ENCODE assay signal across 1 cellular context in genomic region chr12:53179694-53180269, GRCh38.
TF ChIP-seq lines count a peak whose summit lies in the region.

No MANE protein-coding gene starts in this region.

TF ChIP-seq in K562, 482 proteins besides CTCF, POLR2A, EP300 and RAD21 (continued from another document and continues in another):
- TF ChIP-seq MYC (IDR thresholded peaks at IDR 0.05; ENCODE audit: low read depth, low read length): no peak
- TF ChIP-seq MYC (CRISPR knock-in tag; IDR thresholded peaks at IDR 0.05; ENCODE audit: borderline replicate concordance, low read depth): no peak
- TF ChIP-seq, protein P1, sequence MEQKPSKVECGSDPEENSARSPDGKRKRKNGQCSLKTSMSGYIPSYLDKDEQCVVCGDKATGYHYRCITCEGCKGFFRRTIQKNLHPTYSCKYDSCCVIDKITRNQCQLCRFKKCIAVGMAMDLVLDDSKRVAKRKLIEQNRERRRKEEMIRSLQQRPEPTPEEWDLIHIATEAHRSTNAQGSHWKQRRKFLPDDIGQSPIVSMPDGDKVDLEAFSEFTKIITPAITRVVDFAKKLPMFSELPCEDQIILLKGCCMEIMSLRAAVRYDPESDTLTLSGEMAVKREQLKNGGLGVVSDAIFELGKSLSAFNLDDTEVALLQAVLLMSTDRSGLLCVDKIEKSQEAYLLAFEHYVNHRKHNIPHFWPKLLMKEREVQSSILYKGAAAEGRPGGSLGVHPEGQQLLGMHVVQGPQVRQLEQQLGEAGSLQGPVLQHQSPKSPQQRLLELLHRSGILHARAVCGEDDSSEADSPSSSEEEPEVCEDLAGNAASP (IDR thresholded peaks at IDR 0.05): no peak
- TF ChIP-seq PRPF4 (IDR thresholded peaks at IDR 0.05; ENCODE audit: insufficient read depth, low read depth, low read length, poor library complexity, severe bottlenecking): no peak
- no peak for TF ChIP-seq HNRNPH1 (optimal IDR thresholded peaks at IDR 0.05; ENCODE audit: low read depth, low read length)
- no peak for TF ChIP-seq L3MBTL2 (IDR thresholded peaks at IDR 0.05)
- no peak for TF ChIP-seq NCOA2 (IDR thresholded peaks at IDR 0.05; ENCODE audit: partially characterized antibody in 2 of 2)
- TF ChIP-seq ZNF274 (IDR thresholded peaks at IDR 0.05; ENCODE audit: borderline replicate concordance, low read depth, low read length): no peak
- no peak for TF ChIP-seq NONO (IDR thresholded peaks at IDR 0.05; ENCODE audit: low read depth in 2 of 2, low read length in 1 of 2)
- no peak for TF ChIP-seq TCF3 (CRISPR knock-in tag; IDR thresholded peaks at IDR 0.05)
- no peak for TF ChIP-seq ETV5 (CRISPR knock-in tag; IDR thresholded peaks at IDR 0.05; ENCODE audit: low read depth)
- TF ChIP-seq ZNF780A (CRISPR knock-in tag; IDR thresholded peaks at IDR 0.05): no peak
- no peak for TF ChIP-seq HNRNPL (IDR thresholded peaks at IDR 0.05; ENCODE audit: low read depth, low read length)
- TF ChIP-seq MBD2 (IDR thresholded peaks at IDR 0.05; ENCODE audit: borderline replicate concordance, low read depth): no peak
- TF ChIP-seq MCM5 (IDR thresholded peaks at IDR 0.05; ENCODE audit: low read depth): no peak
- TF ChIP-seq DPF2 (IDR thresholded peaks at IDR 0.05): peak; percentile 3; the same call in 1 of the 2 replicates
- 0 out of 2 replicates have a peak, but pooled peaks have one; percentile 40 for TF ChIP-seq ZNF175 (CRISPR knock-in tag; IDR thresholded peaks at IDR 0.05; ENCODE audit: low read depth)
- TF ChIP-seq, protein P2, sequence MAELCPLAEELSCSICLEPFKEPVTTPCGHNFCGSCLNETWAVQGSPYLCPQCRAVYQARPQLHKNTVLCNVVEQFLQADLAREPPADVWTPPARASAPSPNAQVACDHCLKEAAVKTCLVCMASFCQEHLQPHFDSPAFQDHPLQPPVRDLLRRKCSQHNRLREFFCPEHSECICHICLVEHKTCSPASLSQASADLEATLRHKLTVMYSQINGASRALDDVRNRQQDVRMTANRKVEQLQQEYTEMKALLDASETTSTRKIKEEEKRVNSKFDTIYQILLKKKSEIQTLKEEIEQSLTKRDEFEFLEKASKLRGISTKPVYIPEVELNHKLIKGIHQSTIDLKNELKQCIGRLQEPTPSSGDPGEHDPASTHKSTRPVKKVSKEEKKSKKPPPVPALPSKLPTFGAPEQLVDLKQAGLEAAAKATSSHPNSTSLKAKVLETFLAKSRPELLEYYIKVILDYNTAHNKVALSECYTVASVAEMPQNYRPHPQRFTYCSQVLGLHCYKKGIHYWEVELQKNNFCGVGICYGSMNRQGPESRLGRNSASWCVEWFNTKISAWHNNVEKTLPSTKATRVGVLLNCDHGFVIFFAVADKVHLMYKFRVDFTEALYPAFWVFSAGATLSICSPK (IDR thresholded peaks at IDR 0.05; ENCODE audit: borderline replicate concordance): no peak
- no peak for TF ChIP-seq POLR3A (IDR thresholded peaks at IDR 0.05; ENCODE audit: borderline replicate concordance, extremely low read depth, insufficient read depth, insufficient read length)
- no peak for TF ChIP-seq U2AF1 (optimal IDR thresholded peaks at IDR 0.05; ENCODE audit: low read depth, low read length)
- peak; percentile 34 to 62 for TF ChIP-seq AFF1 (IDR thresholded peaks at IDR 0.05; ENCODE audit: low read depth in 1 of 2, partially characterized antibody in 2 of 2)
- no peak for TF ChIP-seq ZNF444 (CRISPR knock-in tag; IDR thresholded peaks at IDR 0.05)
- TF ChIP-seq FOSL1 (tag; conservative IDR thresholded peaks at IDR 0.05): peak; percentile 44; the same call in 1 of the 2 replicates
- TF ChIP-seq ZC3H8 (IDR thresholded peaks at IDR 0.05): no peak
- no peak for TF ChIP-seq ZNF830 (CRISPR knock-in tag; IDR thresholded peaks at IDR 0.05)
- TF ChIP-seq HNRNPK (IDR thresholded peaks at IDR 0.05; ENCODE audit: low read depth, low read length, poor library complexity, severe bottlenecking): no peak
- no peak for TF ChIP-seq TAF9B (IDR thresholded peaks at IDR 0.05; ENCODE audit: partially characterized antibody)
- peak in 1 of 2 experiments; percentile 49; a peak in 1 of 4 replicates for TF ChIP-seq MLLT1 (IDR thresholded peaks at IDR 0.05)
- TF ChIP-seq STAT5A (IDR thresholded peaks at IDR 0.05; ENCODE audit: borderline replicate concordance, low read length): no peak
- TF ChIP-seq, protein P3, sequence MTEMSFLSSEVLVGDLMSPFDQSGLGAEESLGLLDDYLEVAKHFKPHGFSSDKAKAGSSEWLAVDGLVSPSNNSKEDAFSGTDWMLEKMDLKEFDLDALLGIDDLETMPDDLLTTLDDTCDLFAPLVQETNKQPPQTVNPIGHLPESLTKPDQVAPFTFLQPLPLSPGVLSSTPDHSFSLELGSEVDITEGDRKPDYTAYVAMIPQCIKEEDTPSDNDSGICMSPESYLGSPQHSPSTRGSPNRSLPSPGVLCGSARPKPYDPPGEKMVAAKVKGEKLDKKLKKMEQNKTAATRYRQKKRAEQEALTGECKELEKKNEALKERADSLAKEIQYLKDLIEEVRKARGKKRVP (CRISPR knock-in tag; IDR thresholded peaks at IDR 0.05): no peak
- TF ChIP-seq, protein P4, sequence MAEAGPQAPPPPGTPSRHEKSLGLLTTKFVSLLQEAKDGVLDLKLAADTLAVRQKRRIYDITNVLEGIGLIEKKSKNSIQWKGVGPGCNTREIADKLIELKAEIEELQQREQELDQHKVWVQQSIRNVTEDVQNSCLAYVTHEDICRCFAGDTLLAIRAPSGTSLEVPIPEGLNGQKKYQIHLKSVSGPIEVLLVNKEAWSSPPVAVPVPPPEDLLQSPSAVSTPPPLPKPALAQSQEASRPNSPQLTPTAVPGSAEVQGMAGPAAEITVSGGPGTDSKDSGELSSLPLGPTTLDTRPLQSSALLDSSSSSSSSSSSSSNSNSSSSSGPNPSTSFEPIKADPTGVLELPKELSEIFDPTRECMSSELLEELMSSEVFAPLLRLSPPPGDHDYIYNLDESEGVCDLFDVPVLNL (CRISPR knock-in tag; IDR thresholded peaks at IDR 0.05; ENCODE audit: low read depth): no peak
- TF ChIP-seq, protein P5, sequence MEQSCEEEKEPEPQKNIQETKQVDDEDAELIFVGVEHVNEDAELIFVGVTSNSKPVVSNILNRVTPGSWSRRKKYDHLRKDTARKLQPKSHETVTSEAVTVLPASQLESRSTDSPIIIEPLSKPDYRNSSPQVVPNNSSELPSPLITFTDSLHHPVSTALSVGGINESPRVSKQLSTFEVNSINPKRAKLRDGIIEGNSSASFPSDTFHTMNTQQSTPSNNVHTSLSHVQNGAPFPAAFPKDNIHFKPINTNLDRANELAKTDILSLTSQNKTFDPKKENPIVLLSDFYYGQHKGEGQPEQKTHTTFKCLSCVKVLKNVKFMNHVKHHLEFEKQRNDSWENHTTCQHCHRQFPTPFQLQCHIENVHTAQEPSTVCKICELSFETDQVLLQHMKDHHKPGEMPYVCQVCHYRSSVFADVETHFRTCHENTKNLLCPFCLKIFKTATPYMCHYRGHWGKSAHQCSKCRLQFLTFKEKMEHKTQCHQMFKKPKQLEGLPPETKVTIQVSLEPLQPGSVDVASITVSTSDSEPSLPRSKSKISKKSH (CRISPR knock-in tag; IDR thresholded peaks at IDR 0.05): no peak
- no peak for TF ChIP-seq NELFE (IDR thresholded peaks at IDR 0.05; ENCODE audit: insufficient read depth, insufficient read length)
- TF ChIP-seq HOMEZ (CRISPR knock-in tag; IDR thresholded peaks at IDR 0.05): no peak
- no peak for TF ChIP-seq MEF2A (IDR thresholded peaks at IDR 0.05; ENCODE audit: control insufficient read depth, low read depth, low read length)
- no peak for TF ChIP-seq ZNF76 (CRISPR knock-in tag; IDR thresholded peaks at IDR 0.05; ENCODE audit: borderline replicate concordance)
- TF ChIP-seq EHMT2 (IDR thresholded peaks at IDR 0.05): no peak
- TF ChIP-seq ARID2 (IDR thresholded peaks at IDR 0.05): 0 out of 2 replicates have a peak, but pooled peaks have one; percentile 7
- TF ChIP-seq ELF4 (CRISPR knock-in tag; IDR thresholded peaks at IDR 0.05): no peak
- TF ChIP-seq ZFPM2 (CRISPR knock-in tag; IDR thresholded peaks at IDR 0.05): no peak
- TF ChIP-seq PHF21A (IDR thresholded peaks at IDR 0.05; ENCODE audit: borderline replicate concordance, low read depth): no peak
- TF ChIP-seq NKRF (IDR thresholded peaks at IDR 0.05; ENCODE audit: borderline replicate concordance): no peak
- peak; percentile 10; the same call in 1 of the 2 replicates for TF ChIP-seq MTA3 (IDR thresholded peaks at IDR 0.05; ENCODE audit: borderline replicate concordance)
- 0 out of 2 replicates have a peak, but pooled peaks have one; percentile 10 for TF ChIP-seq TAL1 (IDR thresholded peaks at IDR 0.05)
- TF ChIP-seq, protein P6, sequence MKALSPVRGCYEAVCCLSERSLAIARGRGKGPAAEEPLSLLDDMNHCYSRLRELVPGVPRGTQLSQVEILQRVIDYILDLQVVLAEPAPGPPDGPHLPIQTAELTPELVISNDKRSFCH (CRISPR knock-in tag; IDR thresholded peaks at IDR 0.05): no peak
- TF ChIP-seq, protein P6 (tag; IDR thresholded peaks at IDR 0.05): 0 out of 2 replicates have a peak, but pooled peaks have one; percentile 37
- peak; percentile 34; the same call in 1 of the 2 replicates for TF ChIP-seq ZNF311 (CRISPR knock-in tag; IDR thresholded peaks at IDR 0.05)
- no peak for TF ChIP-seq NCOA1 (IDR thresholded peaks at IDR 0.05; ENCODE audit: low read depth)
- TF ChIP-seq ZNF668 (CRISPR knock-in tag; IDR thresholded peaks at IDR 0.05): no peak
